Comparison of ENCODE assay signal across 18 cellular contexts in the genomic region with DNA sequence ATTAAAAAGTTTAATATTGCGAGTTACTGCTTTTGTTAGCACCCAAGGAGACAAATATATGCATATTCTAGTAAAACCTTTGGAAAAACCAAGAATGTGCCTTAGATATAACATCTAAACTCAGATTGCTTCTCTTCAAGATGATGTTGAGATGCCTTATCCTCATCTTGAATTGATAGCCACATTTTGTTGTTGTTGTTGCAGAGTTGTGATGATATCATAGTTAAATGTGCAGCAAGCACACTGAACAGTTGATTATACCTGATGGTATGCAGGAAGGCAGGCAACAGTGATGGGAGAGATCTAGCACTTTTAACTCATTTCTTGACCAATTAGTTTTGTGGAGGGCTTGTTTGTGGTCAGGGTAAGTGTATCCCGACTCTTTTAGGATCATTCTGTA. TPM values are rescaled to one million over a fixed set of nuclear protein-coding genes. Genes with fewer than 3 reads are reported as not detected.
DNase-seq lines count a peak whose midpoint lies in the region; ATAC-seq, FAIRE-seq and TF ChIP-seq lines count a peak whose summit lies in the region.
"Had no signal": no experiment of that assay in that cellular context is flagged by ENCODE, and none has a peak within 500 bp of the region (broad histone marks: within the 10 kb centered on the region; RNA-seq: fewer than 3 reads in every experiment).

No MANE protein-coding gene starts in this region.

- WGBS in thyroid gland, 2 donors = 89 to 90% methylated on average over 2 of the region's 2 CpGs

- peaks cover 77% of the 10 kb centered on the region for H3K79me2 ChIP-seq in ACC112 (ENCODE audit: control insufficient read depth, insufficient read depth, low read length, unreplicated experiment)

- peaks cover 3% of the 10 kb centered on the region; the same call in 1 of the 2 replicates for H3K36me3 ChIP-seq in ACC112 (ENCODE audit: insufficient read depth, low read length)
- H3K36me3 ChIP-seq in adipocyte (ENCODE audit: control insufficient read depth, insufficient read depth, low read length, severe bottlenecking) = peaks cover 12% of the 10 kb centered on the region
- H3K36me3 ChIP-seq in left lung = peaks cover 0 to 6% of the 10 kb centered on the region in 2 donors
- H3K36me3 ChIP-seq in thyroid gland = no peaks in the 10 kb centered on the region

- H3K4me1 ChIP-seq in ACC112 (ENCODE audit: control insufficient read depth, insufficient read depth, low read length, unreplicated experiment) (peaks cover 12% of the 10 kb centered on the region), adipocyte (ENCODE audit: control insufficient read depth, insufficient read depth, low read length) (peaks cover 28% of the 10 kb centered on the region), left lung (peaks cover 0 to 35% of the 10 kb centered on the region in 2 donors), thyroid gland (peaks cover 6 to 19% of the 10 kb centered on the region in 2 donors)

- H3K4me1 Mint-ChIP-seq in mesothelial cell of epicardium = peaks cover 22% of the 10 kb centered on the region

- H3K27ac ChIP-seq in ACC112 (ENCODE audit: low read depth, low read length) = peak overlapping the region; percentile 75
- peak overlapping the region in 1 of 2 donors; percentile 20 for H3K27ac ChIP-seq in left lung
- H3K27ac ChIP-seq in thyroid gland = no peak overlapping the region
- H3K27ac ChIP-seq: esophagus squamous epithelium had no signal

- ATAC-seq in GM21526 (IDR thresholded peaks at IDR 0.05; ENCODE audit: low FRiP score, unreplicated experiment) (no peak), left lung (no peak)
- ATAC-seq: activated CD4-positive, CD25-positive, alpha-beta regulatory T cell treated with anti-CD3 and anti-CD28 coated beads, Interleukin-2, amount 50 U/mL, for 24 hours had no signal

- peak overlapping the region; percentile 0 for H3K27ac Mint-ChIP-seq in mesothelial cell of epicardium

- H3K9me3 ChIP-seq in adipocyte (ENCODE audit: control insufficient read depth, low read length) = no peaks in the 10 kb centered on the region
- no peaks in the 10 kb centered on the region for H3K9me3 ChIP-seq in left lung
- no peaks in the 10 kb centered on the region for H3K9me3 ChIP-seq in thyroid gland
- H3K9me3 ChIP-seq: esophagus squamous epithelium had no signal

- intact Hi-C loops in left lung (cut with DNase I) (no loop called here), thyroid gland (cut with DNase I) (loop anchor here (5.0 kb wide), 1 partner anchor 85 kb away; no protein-coding TSS in a partner anchor)

- H3K9ac ChIP-seq in adipocyte (ENCODE audit: low read length) = no peak overlapping the region

- no peaks in the 10 kb centered on the region for H3K9me3 Mint-ChIP-seq in mesothelial cell of epicardium

- FAIRE-seq in H54 (lab: Jason Lieb, UNC) = peak; percentile 48
- FAIRE-seq: A204.1 had no signal

- TF ChIP-seq POLR2A in H54 (IDR thresholded peaks at IDR 0.05; ENCODE audit: low read depth, low read length) (no peak), thyroid gland (IDR thresholded peaks at IDR 0.05) (no peak)

- H3K4me3 ChIP-seq in ACC112 (ENCODE audit: low read depth, low read length) (no peak overlapping the region), adipocyte (ENCODE audit: low read length) (no peak overlapping the region), left lung (no peak overlapping the region), thyroid gland (replicated peaks in 1 of 3) (no peak overlapping the region)
- H3K4me3 ChIP-seq: esophagus squamous epithelium had no signal

- H3K27me3 ChIP-seq in ACC112 (ENCODE audit: insufficient read depth, low read length) = no peaks in the 10 kb centered on the region
- no peaks in the 10 kb centered on the region for H3K27me3 ChIP-seq in adipocyte (replicated peaks; ENCODE audit: control insufficient read depth, insufficient read depth, low read length)
- no peaks in the 10 kb centered on the region for H3K27me3 ChIP-seq in left lung
- no peaks in the 10 kb centered on the region for H3K27me3 ChIP-seq in thyroid gland
- H3K27me3 ChIP-seq: esophagus squamous epithelium had no signal

- no peak for TF ChIP-seq CTCF in mesothelial cell of epicardium (IDR thresholded peaks at IDR 0.05; ENCODE audit: unreplicated experiment)
- TF ChIP-seq CTCF in left lung (IDR thresholded peaks at IDR 0.05) = no peak
- TF ChIP-seq CTCF in thyroid gland (IDR thresholded peaks at IDR 0.05) = no peak

- H3K4me3 Mint-ChIP-seq in mesothelial cell of epicardium = no peak overlapping the region

- peaks cover 18% of the 10 kb centered on the region for H3K36me3 Mint-ChIP-seq in mesothelial cell of epicardium

- no peaks in the 10 kb centered on the region for H3K27me3 Mint-ChIP-seq in mesothelial cell of epicardium (ENCODE audit: low read depth)

- DNase-seq in H54 (ENCODE audit: insufficient read length, low spot score) = no peak
- peak; percentile 15 for DNase-seq in adipocyte (ENCODE audit: low read depth)
- DNase-seq in mesothelial cell of epicardium (ENCODE audit: low spot score in 2 of 2, unreplicated experiment in 2 of 2) = no peak
- DNase-seq in left lung = no peak
- no peak for DNase-seq in thyroid gland
- no peak for DNase-seq in SIG-M5 (lab: John Stamatoyannopoulos, UW)
- DNase-seq: caudate nucleus; DND-41; esophagus squamous epithelium; glutamatergic neuron; NCI-H1092 treated with DMSO at 0.1 percent for 48 hours; NCI-H524 treated with DMSO at 0.1 percent for 48 hours; SHP77 treated with DMSO at 0.1 percent for 48 hours; stimulated activated CD8-positive, alpha-beta memory T cell treated with anti-CD3 and anti-CD28 coated beads, Interleukin-4, amount 100 ng/mL, for 48 hours had no signal

- H2AFZ ChIP-seq in ACC112 (ENCODE audit: low read length, unreplicated experiment) = no peak overlapping the region

RNA-seq across cellular contexts. Expression of a gene that starts 48.0 kb away (rescaled TPM):
- 135 to 142 TPM (median 138 TPM) in 3 replicates for total RNA-seq in mesothelial cell of epicardium
- 10 to 100 TPM; 71.0 to 85.4 TPM for total RNA-seq in left lung
- total RNA-seq in thyroid gland = 10 to 100 TPM; 38.7 to 88.1 (median 73.5) TPM
